In genomic region chr16:80541306-80541694, GRCh38 we compare ENCODE assay signal across 9 cellular contexts. TPM values are rescaled to one million over a fixed set of nuclear protein-coding genes. Genes with fewer than 3 reads are reported as not detected.
DNase-seq lines count a peak whose midpoint lies in the region; ATAC-seq, FAIRE-seq and TF ChIP-seq lines count a peak whose summit lies in the region.
"Had no signal": no experiment of that assay in that cellular context is flagged by ENCODE, and none has a peak within 500 bp of the region (broad histone marks: within the 10 kb centered on the region; RNA-seq: fewer than 3 reads in every experiment).

No MANE protein-coding gene starts in this region.

- CTCF ChIA-PET in SK-N-SH (lab: Yijun Ruan, JAX), result no interaction called here
- CTCF ChIA-PET in HepG2 (lab: Yijun Ruan, JAX; ENCODE audit: low intra/inter-chr PET ratio, low total read pairs), result no interaction called here

- H2AFZ ChIP-seq in SK-N-SH (ENCODE audit: low read depth), result peak overlapping the region; percentile 100
- no peak overlapping the region for H2AFZ ChIP-seq in HepG2 (ENCODE audit: low read length)

- TF ChIP-seq EP300 in SK-N-SH (IDR thresholded peaks at IDR 0.05; ENCODE audit: borderline replicate concordance in 1 of 2, low read depth in 1 of 2, low read length in 1 of 2) (no peak), HepG2 (IDR thresholded peaks at IDR 0.05; ENCODE audit: low read depth in 2 of 2, low read length in 2 of 2) (no peak), HepG2 (CRISPR knock-in tag; IDR thresholded peaks at IDR 0.05; ENCODE audit: borderline replicate concordance) (no peak)

- H3K36me3 ChIP-seq in SK-N-SH (replicated peaks in 1 of 2; ENCODE audit: control insufficient read depth in 1 of 2, insufficient read depth in 2 of 2, low read length in 1 of 2), result no peaks in the 10 kb centered on the region
- H3K36me3 ChIP-seq in HepG2 (replicated peaks in 1 of 2; ENCODE audit: control insufficient read depth in 1 of 2, insufficient read depth in 2 of 2, low read length in 2 of 2), result no peaks in the 10 kb centered on the region
- H3K36me3 ChIP-seq in subcutaneous abdominal adipose tissue (ENCODE audit: control insufficient read depth in 5 of 5, insufficient read depth in 5 of 5, low read length in 5 of 5), result no peaks in the 10 kb centered on the region

- ATAC-seq in SK-N-SH treated with all-trans-retinoic acid at 6 μM for 48 hours (no peak), HepG2 (no peak), GM19463 (IDR thresholded peaks at IDR 0.05; ENCODE audit: unreplicated experiment) (no peak), HG02678 (IDR thresholded peaks at IDR 0.05; ENCODE audit: unreplicated experiment) (no peak)

- TF ChIP-seq CTCF in SK-N-SH (IDR thresholded peaks at IDR 0.05) (no peak), astrocyte of the cerebellum (IDR thresholded peaks at IDR 0.05; ENCODE audit: low read depth, low read length, missing control alignments) (no peak), HepG2 (CRISPR knock-in tag; IDR thresholded peaks at IDR 0.05) (no peak)

- FAIRE-seq in HepG2 (lab: Jason Lieb, UNC), result no peak

- H3K9ac ChIP-seq in SK-N-SH, result peak overlapping the region; percentile 82
- H3K9ac ChIP-seq in HepG2 (ENCODE audit: insufficient read depth, low read depth, low read length), result no peak overlapping the region
- H3K9ac ChIP-seq in subcutaneous abdominal adipose tissue (ENCODE audit: low read length in 5 of 5), result peak overlapping the region in 4 of 5 donors; percentile 52 to 69 (median 64)

- H3K4me1 ChIP-seq in SK-N-SH (ENCODE audit: control insufficient read depth in 1 of 2, insufficient read depth in 2 of 2, low read depth in 1 of 2, low read length in 1 of 2), result peaks cover 0 to 3% of the 10 kb centered on the region in 2 experiments; a peak in 1 of 4 replicates
- H3K4me1 ChIP-seq in HepG2 (ENCODE audit: insufficient read depth, low read length), result peaks cover 14% of the 10 kb centered on the region
- peaks cover 0 to 17% (median 12%) of the 10 kb centered on the region in 5 donors for H3K4me1 ChIP-seq in subcutaneous abdominal adipose tissue (ENCODE audit: control insufficient read depth in 5 of 5, insufficient read depth in 5 of 5, low read length in 5 of 5)

- H3K27me3 ChIP-seq in SK-N-SH (ENCODE audit: insufficient read depth) (no peaks in the 10 kb centered on the region), HepG2 (ENCODE audit: control insufficient read depth in 1 of 2, insufficient read depth in 2 of 2, low read length in 2 of 2) (peaks cover 0 to 2% of the 10 kb centered on the region in 2 experiments; a peak in 1 of 5 replicates), subcutaneous abdominal adipose tissue (ENCODE audit: control insufficient read depth in 5 of 5, insufficient read depth in 4 of 5, low read length in 5 of 5) (no peaks in the 10 kb centered on the region)

- H3K9me3 ChIP-seq in SK-N-SH (no peaks in the 10 kb centered on the region), HepG2 (ENCODE audit: low read length) (peaks cover 6% of the 10 kb centered on the region), subcutaneous abdominal adipose tissue (ENCODE audit: control insufficient read depth in 5 of 5, low read length in 5 of 5) (no peaks in the 10 kb centered on the region)

- H3K27ac ChIP-seq in SK-N-SH (ENCODE audit: low read depth in 2 of 2, low read length in 1 of 2), result peak overlapping the region in 1 of 2 experiments; percentile 23; a peak in 1 of 4 replicates
- no peak overlapping the region for H3K27ac ChIP-seq in HepG2 (ENCODE audit: extremely low read length, insufficient read depth, low read length)
- H3K27ac ChIP-seq in subcutaneous abdominal adipose tissue (ENCODE audit: low read depth, low read length), result peak overlapping the region; percentile 49

- H3K4me2 ChIP-seq in SK-N-SH (peak overlapping the region; percentile 92), HepG2 (ENCODE audit: low read depth, low read length) (peak overlapping the region; percentile 96)

- H3K4me3 ChIP-seq in SK-N-SH (ENCODE audit: low read depth in 2 of 2, low read length in 1 of 2) (peak overlapping the region; percentile 77 to 82), astrocyte of the cerebellum (ENCODE audit: low read depth, low read length) (peak overlapping the region; percentile 72), HepG2 (replicated peaks in 1 of 3; ENCODE audit: insufficient read depth in 1 of 3, low read depth in 2 of 3, low read length in 3 of 3) (peak overlapping the region; percentile 5 to 70 (median 56); a peak in 4 of 6 replicates), subcutaneous abdominal adipose tissue (ENCODE audit: low read depth in 1 of 5, low read length in 5 of 5) (peak overlapping the region; percentile 70 to 91 (median 82))

- H3F3A ChIP-seq in SK-N-SH (replicated peaks; ENCODE audit: insufficient read depth), result no peaks in the 10 kb centered on the region

- 23% methylated on average over 6 of the region's 6 CpGs for WGBS in SK-N-SH (ENCODE audit: low lambda C conversion rate)
- WGBS in HepG2 (ENCODE audit: low lambda C conversion rate), result 45% methylated on average over 6 of the region's 6 CpGs

- POLR2A ChIA-PET in SK-N-SH (lab: Yijun Ruan, JAX), result no interaction called here
- POLR2A ChIA-PET in HepG2 (lab: Yijun Ruan, JAX), result no interaction called here

- in situ Hi-C loops in astrocyte of the cerebellum (cut with HindIII; ENCODE audit: low sequenced_read_pairs), result no loop called here
- in situ Hi-C loops in HepG2 (cut with HindIII; ENCODE audit: extremely low pct_ligation_motif_present, low pct_unique_long_range_greater_than_20kb), result no loop called here

- no TSS peak for BruUV-seq in HepG2 (replicated peaks; lab: Mats Ljungman, UMichigan)

- intact Hi-C loops in HepG2 (cut with micrococcal nuclease; ENCODE audit: unreplicated experiment), result no loop called here

- no peak for DNase-seq in SK-N-SH
- DNase-seq in astrocyte of the cerebellum (ENCODE audit: low read depth), result no peak
- DNase-seq in HepG2 (ENCODE audit: low spot score), result no peak
- no peak for DNase-seq in RPMI8226
- DNase-seq: OCI-M1 had no signal

- H3K79me2 ChIP-seq in SK-N-SH (ENCODE audit: insufficient read depth) (no peaks in the 10 kb centered on the region), HepG2 (ENCODE audit: insufficient read depth, low read length) (no peaks in the 10 kb centered on the region)

- no peaks in the 10 kb centered on the region for H4K20me1 ChIP-seq in SK-N-SH (ENCODE audit: insufficient read depth)
- H4K20me1 ChIP-seq in HepG2 (ENCODE audit: insufficient read depth, low read length), result no peaks in the 10 kb centered on the region

- no peaks in the 10 kb centered on the region for H3K9me2 ChIP-seq in SK-N-SH

- TF ChIP-seq POLR2A in HepG2 (IDR thresholded peaks at IDR 0.05; ENCODE audit: insufficient read depth in 1 of 2, low read depth in 2 of 2, low read length in 2 of 2), result no peak

- TF ChIP-seq RAD21 in SK-N-SH (IDR thresholded peaks at IDR 0.05; ENCODE audit: low read length) (no peak), HepG2 (CRISPR knock-in tag; IDR thresholded peaks at IDR 0.05) (no peak)

TF ChIP-seq in SK-N-SH, 30 proteins besides CTCF, POLR2A, EP300 and RAD21 (continues in another document):
- TF ChIP-seq POLR2AphosphoS5 (IDR thresholded peaks at IDR 0.05; ENCODE audit: low read depth, low read length), result no peak

TF ChIP-seq in HepG2, 621 proteins besides CTCF, POLR2A, EP300 and RAD21 (continues in another document):
- TF ChIP-seq ZNF275 (CRISPR knock-in tag; IDR thresholded peaks at IDR 0.05; ENCODE audit: borderline replicate concordance), result 0 out of 2 replicates have a peak, but pooled peaks have one; percentile 7

RNA-seq across cellular contexts. Expression of gene DYNLRB2, which starts 0.5 kb away (rescaled TPM):
- polyA plus RNA-seq in SK-N-SH (2012; rRNA removed) (0.44 and 0.50 TPM in 2 replicates), HepG2 (2011; rRNA removed) (not detected in 2 replicates)
- polyA plus RNA-seq in SK-N-SH (2012; cell fraction: cytosol; rRNA removed), result 0.28 and 0.77 TPM in 2 replicates
- polyA plus RNA-seq in SK-N-SH (2012; cell fraction: nucleus; rRNA removed), result 0.10 TPM in 1 of 2 replicates, not detected in the other
- total RNA-seq in HepG2 (2016; rRNA removed; fragmentation: Illumina TruSeq; extraction: Trizol), result not detected in 2 replicates
- not detected in 2 replicates for total RNA-seq in HepG2 (2016; cell fraction: cytosol; rRNA removed; fragmentation: Illumina TruSeq; extraction: Trizol; ENCODE audit: low read depth)
- total RNA-seq in HepG2 (2016; cell fraction: insoluble cytoplasmic fraction; rRNA removed; fragmentation: Illumina TruSeq; extraction: Trizol), result not detected in 2 replicates
- not detected in 2 replicates for total RNA-seq in HepG2 (2016; cell fraction: membrane; rRNA removed; fragmentation: Illumina TruSeq; extraction: Trizol)
- not detected in 2 replicates for total RNA-seq in HepG2 (2016; cell fraction: nucleus; rRNA removed; fragmentation: Illumina TruSeq; extraction: Trizol)
- not detected in 2 replicates for polyA plus RNA-seq in HepG2 (2011; cell fraction: cytosol; rRNA removed)
- not detected in 2 replicates for polyA plus RNA-seq in HepG2 (2011; cell fraction: nucleus; rRNA removed)
- not detected in 2 replicates for polyA plus RNA-seq in HepG2 (2012)
- polyA plus RNA-seq in HepG2 (2016; cell fraction: cytosol; fragmentation: Illumina TruSeq; extraction: Trizol; ENCODE audit: low read depth), result not detected in 2 replicates
- not detected in 2 replicates for polyA plus RNA-seq in HepG2 (2016; cell fraction: insoluble cytoplasmic fraction; fragmentation: Illumina TruSeq; extraction: Trizol; ENCODE audit: low read depth)
- polyA plus RNA-seq in HepG2 (2016; cell fraction: membrane; fragmentation: Illumina TruSeq; extraction: Trizol; ENCODE audit: low read depth), result not detected in 2 replicates
- not detected in 2 replicates for polyA plus RNA-seq in HepG2 (2016; cell fraction: nucleus; fragmentation: Illumina TruSeq; extraction: Trizol; ENCODE audit: insufficient read depth, low read depth)
- polyA minus RNA-seq in HepG2 (2011; rRNA and poly(A)+ RNA removed; ENCODE audit: low replicate concordance), result 0.65 TPM in 1 of 2 replicates, not detected in the other
- polyA minus RNA-seq in HepG2 (2011; cell fraction: cytosol; rRNA and poly(A)+ RNA removed), result not detected in 2 replicates
- not detected in 2 replicates for polyA minus RNA-seq in HepG2 (2011; cell fraction: nucleus; rRNA and poly(A)+ RNA removed)
